Comparison of ENCODE assay signal across 1 cellular context in genomic region chr7:8143151-8143874, GRCh38.
TF ChIP-seq lines count a peak whose summit lies in the region.

No MANE protein-coding gene starts in this region.

TF ChIP-seq in HepG2, 621 proteins besides CTCF, POLR2A, EP300 and RAD21 (continued from another document):
- no peak for TF ChIP-seq ZHX1 (CRISPR knock-in tag; IDR thresholded peaks at IDR 0.05; ENCODE audit: low read depth)
- TF ChIP-seq SUZ12 (IDR thresholded peaks at IDR 0.05; ENCODE audit: low read depth, low read length) = no peak
- TF ChIP-seq ZFP1 (CRISPR knock-in tag; IDR thresholded peaks at IDR 0.05) = no peak
- no peak for TF ChIP-seq PAF1 (CRISPR knock-in tag; IDR thresholded peaks at IDR 0.05)
- no peak for TF ChIP-seq ZNF326 (CRISPR knock-in tag; IDR thresholded peaks at IDR 0.05; ENCODE audit: borderline replicate concordance)
- TF ChIP-seq ZNF562 (CRISPR knock-in tag; IDR thresholded peaks at IDR 0.05; ENCODE audit: borderline replicate concordance) = no peak
- TF ChIP-seq HMG20A (CRISPR knock-in tag; IDR thresholded peaks at IDR 0.05; ENCODE audit: borderline replicate concordance) = no peak
- no peak for TF ChIP-seq RORA (CRISPR knock-in tag; IDR thresholded peaks at IDR 0.05)
- no peak for TF ChIP-seq PBX2 (CRISPR knock-in tag; IDR thresholded peaks at IDR 0.05)
TF ChIP-seq in HepG2: peak in this region for 0.
